In genomic region chr4:83731609-83732008, GRCh38 we compare ENCODE assay signal across 20 cellular contexts.
A peak's percentile ranks its signal among the peaks of the same experiment; 100 is the strongest.
DNase-seq lines count a peak whose midpoint lies in the region; ATAC-seq and TF ChIP-seq lines count a peak whose summit lies in the region.
"Had no signal": no experiment of that assay in that cellular context is flagged by ENCODE, and none has a peak within 500 bp of the region (broad histone marks: within the 10 kb centered on the region; RNA-seq: fewer than 3 reads in every experiment).

No MANE protein-coding gene starts in this region.

- no peak overlapping the region for H3K4me3 Mint-ChIP-seq in HFFc6
- H3K4me3 Mint-ChIP-seq: activated B cell treated with CpG ODN at 0.5 μM for 24 hours; activated CD8-positive, alpha-beta T cell treated with anti-CD3 and anti-CD28 coated beads for 36 hours; naive thymus-derived CD8-positive, alpha-beta T cell; T-helper 2 cell treated with Interferon-gamma antibody and Interleukin-4, amounts not matched to agents 5 μg/mL and 100 μg/mL, for 36 hours had no signal

- no peak for TF ChIP-seq CTCF in HFFc6 (IDR thresholded peaks at IDR 0.05)

- H3K27ac Mint-ChIP-seq in activated naive CD4-positive, alpha-beta T cell treated with anti-CD3 and anti-CD28 coated beads, Interleukin-2, amount 50 U/mL, for 72 hours: no peak overlapping the region
- no peak overlapping the region for H3K27ac Mint-ChIP-seq in HFFc6
- H3K27ac Mint-ChIP-seq: activated B cell treated with CpG ODN at 0.5 μM for 24 hours; activated CD8-positive, alpha-beta T cell treated with anti-CD3 and anti-CD28 coated beads for 36 hours; naive thymus-derived CD8-positive, alpha-beta T cell; T-helper 2 cell treated with Interferon-gamma antibody and Interleukin-4, amounts not matched to agents 5 μg/mL and 100 μg/mL, for 36 hours had no signal

- H3K27me3 Mint-ChIP-seq in HFFc6 (ENCODE audit: insufficient read depth): peaks cover 15% of the 10 kb centered on the region
- H3K27me3 Mint-ChIP-seq: activated B cell treated with CpG ODN at 0.5 μM for 24 hours had no signal

- no peak for ATAC-seq in activated naive CD4-positive, alpha-beta T cell treated with anti-CD3 and anti-CD28 coated beads, Interleukin-2, amount 50 U/mL, for 72 hours
- ATAC-seq: activated CD8-positive, alpha-beta T cell treated with anti-CD3 and anti-CD28 coated beads for 36 hours; naive thymus-derived CD8-positive, alpha-beta T cell; right cardiac atrium; SK-N-SH treated with all-trans-retinoic acid at 6 μM for 48 hours had no signal

- peaks cover 14% of the 10 kb centered on the region; the same call in 1 of the 2 replicates for H3K4me1 Mint-ChIP-seq in HFFc6 (ENCODE audit: low read depth)
- H3K4me1 Mint-ChIP-seq: activated B cell treated with CpG ODN at 0.5 μM for 24 hours; naive thymus-derived CD8-positive, alpha-beta T cell had no signal

- DNase-seq in CD1c-positive myeloid dendritic cell (ENCODE audit: extremely low spot score) (peak; percentile 86), HT-29 (ENCODE audit: low spot score) (peak; percentile 3), amniotic epithelial cell (ENCODE audit: low read depth) (peak; percentile 1), iris pigment epithelial cell (ENCODE audit: low read depth) (peak; percentile 5), SIG-M5 treated with dmso at 0.1 percent for 504 hours (lab: John Stamatoyannopoulos, UW; ENCODE audit: unreplicated experiment) (no peak), HFFc6 (no peak)
- DNase-seq in activated naive CD4-positive, alpha-beta T cell treated with anti-CD3 and anti-CD28 coated beads, Interleukin-2, amount 50 U/mL, for 72 hours (ENCODE audit: low spot score in 2 of 2): no peak
- no peak for DNase-seq in activated CD4-positive, alpha-beta T cell treated with anti-CD3 and anti-CD28 coated beads for 48 hours
- DNase-seq: activated B cell treated with CpG ODN at 0.5 μM for 24 hours; activated CD8-positive, alpha-beta T cell treated with anti-CD3 and anti-CD28 coated beads for 36 hours; amniotic stem cell; caudate nucleus; DMS79 treated with DMSO at 0.1 percent for 48 hours; dorsolateral prefrontal cortex; naive thymus-derived CD8-positive, alpha-beta T cell; NCI-H2227 treated with DMSO at 0.1 percent for 48 hours; right cardiac atrium; stimulated activated CD4-positive, alpha-beta T cell treated with anti-CD3 and anti-CD28 coated beads, Interleukin-15, amount 100 ng/mL, for 24 hours had no signal

- H3K36me3 Mint-ChIP-seq in activated naive CD4-positive, alpha-beta T cell treated with anti-CD3 and anti-CD28 coated beads, Interleukin-2, amount 50 U/mL, for 72 hours: no peaks in the 10 kb centered on the region
- no peaks in the 10 kb centered on the region for H3K36me3 Mint-ChIP-seq in HFFc6 (ENCODE audit: low read depth)

- no peaks in the 10 kb centered on the region for H3K9me3 Mint-ChIP-seq in activated naive CD4-positive, alpha-beta T cell treated with anti-CD3 and anti-CD28 coated beads, Interleukin-2, amount 50 U/mL, for 72 hours
- H3K9me3 Mint-ChIP-seq in HFFc6: no peaks in the 10 kb centered on the region
- H3K9me3 Mint-ChIP-seq: T-helper 2 cell treated with Interferon-gamma antibody and Interleukin-4, amounts not matched to agents 5 μg/mL and 100 μg/mL, for 36 hours had no signal

Comparison
In these comparisons a context has a peak if more than half of its experiments do, and no peak if none do; other contexts are left out.
1. DNase-seq: peak in CD1c-positive myeloid dendritic cell (single experiment), HT-29 (single experiment), amniotic epithelial cell (single experiment) and iris pigment epithelial cell (single experiment); none in activated naive CD4-positive, alpha-beta T cell treated with anti-CD3 and anti-CD28 coated beads, Interleukin-2, amount 50 U/mL, for 72 hours (0 of 2), activated CD4-positive, alpha-beta T cell treated with anti-CD3 and anti-CD28 coated beads for 48 hours (single experiment), SIG-M5 treated with dmso at 0.1 percent for 504 hours (single experiment) and HFFc6 (single experiment).